Comparison of ENCODE assay signal across 21 cellular contexts in the genomic region with DNA sequence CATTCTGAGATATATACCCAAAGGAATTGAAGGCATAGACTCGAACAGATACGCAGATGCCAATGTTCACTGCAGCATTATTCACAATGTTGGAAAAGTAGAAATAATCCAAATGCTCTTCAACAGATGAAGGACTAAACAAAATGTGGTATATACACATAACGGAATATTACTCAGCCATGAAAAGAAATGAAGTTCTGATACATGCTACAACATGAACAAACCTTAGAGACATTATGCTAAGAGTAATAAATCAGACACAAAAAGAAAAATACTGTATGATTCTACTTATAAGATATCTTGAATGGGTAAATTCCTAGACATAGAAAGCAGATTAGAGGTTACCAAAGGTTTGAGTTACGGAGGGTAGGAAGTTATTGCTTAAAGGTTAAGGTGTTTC. TPM values are rescaled to one million over a fixed set of nuclear protein-coding genes. Genes with fewer than 3 reads are reported as not detected.
A peak's percentile ranks its signal among the peaks of the same experiment; 100 is the strongest.
DNase-seq lines count a peak whose midpoint lies in the region; ATAC-seq, FAIRE-seq and TF ChIP-seq lines count a peak whose summit lies in the region.
"Had no signal": no experiment of that assay in that cellular context is flagged by ENCODE, and none has a peak within 500 bp of the region (broad histone marks: within the 10 kb centered on the region; RNA-seq: fewer than 3 reads in every experiment).

No MANE protein-coding gene starts in this region.

- intact Hi-C loops in K562 (cut with micrococcal nuclease) (no loop called here), posterior vena cava (cut with DNase I) (no loop called here)

- no peak for TF ChIP-seq CTCF in HL-60 (IDR thresholded peaks at IDR 0.05; ENCODE audit: insufficient read depth, low read length)
- no peak for TF ChIP-seq CTCF in K562 (IDR thresholded peaks at IDR 0.05 in 2 of 3, conservative IDR thresholded peaks at IDR 0.05 in 1 of 3; ENCODE audit: insufficient read depth in 2 of 3, low read depth in 1 of 3, low read length in 3 of 3)
- no peak for TF ChIP-seq CTCF in glutamatergic neuron (IDR thresholded peaks at IDR 0.05; ENCODE audit: partially characterized antibody, unreplicated experiment)
- TF ChIP-seq CTCF in endodermal cell (conservative IDR thresholded peaks at IDR 0.05): no peak

- WGBS in K562 (ENCODE audit: insufficient coverage, low coverage, missing lambda C conversion rate): 89% methylated on average over 4 of the region's 4 CpGs
- WGBS in endodermal cell (ENCODE audit: insufficient coverage in 1 of 2, insufficient read length in 1 of 2), 2 experiments: 84 to 96% methylated on average over 3 to 4 of the region's 4 CpGs

- H3K4me1 ChIP-seq in ACC112 (ENCODE audit: control insufficient read depth, insufficient read depth, low read length, unreplicated experiment) (peaks cover 28% of the 10 kb centered on the region), K562 (replicated peaks in 1 of 2; ENCODE audit: control insufficient read depth in 2 of 2, insufficient read depth in 2 of 2, low read length in 2 of 2) (peaks cover 0 to 7% of the 10 kb centered on the region in 2 experiments; a peak in 2 of 5 replicates), endodermal cell (ENCODE audit: control insufficient read depth, insufficient read depth, low read length) (no peaks in the 10 kb centered on the region)

- H3K9ac ChIP-seq in K562 (ENCODE audit: insufficient read depth in 1 of 2, low read depth in 2 of 2, low read length in 2 of 2): no peak overlapping the region
- H3K9ac ChIP-seq in endodermal cell (ENCODE audit: extremely low read depth, low read length, poor library complexity, severe bottlenecking): no peak overlapping the region

- H3K4me3 ChIP-seq in ACC112 (ENCODE audit: low read depth, low read length): no peak overlapping the region
- no peak overlapping the region for H3K4me3 ChIP-seq in HL-60 (replicated peaks; ENCODE audit: insufficient read depth, low read length)
- H3K4me3 ChIP-seq in K562: no peak overlapping the region
- no peak overlapping the region for H3K4me3 ChIP-seq in endodermal cell (ENCODE audit: low read length)
- H3K4me3 ChIP-seq: GM23338 had no signal

- H3K9me3 ChIP-seq in K562 (replicated peaks; ENCODE audit: control insufficient read depth, insufficient read depth, low read depth, low read length): no peaks in the 10 kb centered on the region
- H3K9me3 ChIP-seq in endodermal cell (ENCODE audit: control insufficient read depth, low read length): peaks cover 46% of the 10 kb centered on the region

- H3K27me3 ChIP-seq in ACC112 (ENCODE audit: insufficient read depth, low read length): no peaks in the 10 kb centered on the region
- no peaks in the 10 kb centered on the region for H3K27me3 ChIP-seq in HL-60 (ENCODE audit: insufficient read depth, poor library complexity, severe bottlenecking)
- H3K27me3 ChIP-seq in K562 (ENCODE audit: control insufficient read depth in 2 of 2, insufficient read depth in 2 of 2, low read length in 2 of 2): no peaks in the 10 kb centered on the region
- no peaks in the 10 kb centered on the region for H3K27me3 ChIP-seq in endodermal cell (ENCODE audit: control insufficient read depth, insufficient read depth, low read length, poor library complexity, severe bottlenecking)

- no peak overlapping the region for H2AFZ ChIP-seq in ACC112 (ENCODE audit: low read length, unreplicated experiment)
- H2AFZ ChIP-seq in K562 (ENCODE audit: low read depth, low read length): no peak overlapping the region
- H2AFZ ChIP-seq: GM23338 had no signal

- H3K9me1 ChIP-seq in K562 (ENCODE audit: control insufficient read depth, insufficient read depth, low read length): no peaks in the 10 kb centered on the region

- H3K27ac Mint-ChIP-seq in glutamatergic neuron (ENCODE audit: unreplicated experiment) (peak overlapping the region; percentile 56), endodermal cell (no peak overlapping the region)
- no peak overlapping the region for H3K27ac Mint-ChIP-seq in T-helper 2 cell treated with Interferon-gamma antibody and Interleukin-4, amounts not matched to agents 5 μg/mL and 100 μg/mL, for 36 hours
- H3K27ac Mint-ChIP-seq: B cell; CD8-positive, alpha-beta T cell; GM23338 had no signal

- DNase-seq in HL-60 (ENCODE audit: low read depth in 1 of 2, low spot score in 1 of 2) (no peak), K562 (ENCODE audit: extremely low read depth in 1 of 4, low spot score in 3 of 4) (no peak), glutamatergic neuron (no peak), endodermal cell (no peak), posterior vena cava (ENCODE audit: low spot score) (no peak)
- DNase-seq in T-helper 2 cell treated with Interferon-gamma antibody and Interleukin-4, amounts not matched to agents 5 μg/mL and 100 μg/mL, for 36 hours (ENCODE audit: low spot score): no peak
- DNase-seq: CD8-positive, alpha-beta T cell; COR-L47; DMS153; DMS79 treated with DMSO at 0.1 percent for 48 hours; GDM1; H7 had no signal

- H3K9me3 Mint-ChIP-seq in glutamatergic neuron (ENCODE audit: unreplicated experiment) (peaks cover 6% of the 10 kb centered on the region), endodermal cell (peaks cover 26% of the 10 kb centered on the region)
- peaks cover 4% of the 10 kb centered on the region for H3K9me3 Mint-ChIP-seq in T-helper 2 cell treated with Interferon-gamma antibody and Interleukin-4, amounts not matched to agents 5 μg/mL and 100 μg/mL, for 36 hours

- H3K79me2 ChIP-seq in ACC112 (ENCODE audit: control insufficient read depth, insufficient read depth, low read length, unreplicated experiment) (no peaks in the 10 kb centered on the region), K562 (ENCODE audit: control insufficient read depth, insufficient read depth, low read length) (no peaks in the 10 kb centered on the region)

- TF ChIP-seq EP300 in K562 (IDR thresholded peaks at IDR 0.05; ENCODE audit: low read length): no peak

- H3K4me1 Mint-ChIP-seq in glutamatergic neuron (ENCODE audit: low read depth, unreplicated experiment): peaks cover 9% of the 10 kb centered on the region
- H3K4me1 Mint-ChIP-seq in T-helper 2 cell treated with Interferon-gamma antibody and Interleukin-4, amounts not matched to agents 5 μg/mL and 100 μg/mL, for 36 hours (ENCODE audit: low read depth): peaks cover 2% of the 10 kb centered on the region
- H3K4me1 Mint-ChIP-seq in endodermal cell: peaks cover 2% of the 10 kb centered on the region
- H3K4me1 Mint-ChIP-seq: B cell, GM23338 had no signal

- peaks cover 8% of the 10 kb centered on the region for H3K27me3 Mint-ChIP-seq in glutamatergic neuron (ENCODE audit: unreplicated experiment)
- H3K27me3 Mint-ChIP-seq in T-helper 2 cell treated with Interferon-gamma antibody and Interleukin-4, amounts not matched to agents 5 μg/mL and 100 μg/mL, for 36 hours (ENCODE audit: low read depth): no peaks in the 10 kb centered on the region
- H3K27me3 Mint-ChIP-seq in endodermal cell (ENCODE audit: insufficient read depth): peaks cover 1% of the 10 kb centered on the region
- H3K27me3 Mint-ChIP-seq: B cell had no signal

- no peak for TF ChIP-seq POLR2A in K562 (conservative IDR thresholded peaks at IDR 0.05)

- no peaks in the 10 kb centered on the region for H4K20me1 ChIP-seq in K562 (replicated peaks; ENCODE audit: control insufficient read depth, insufficient read depth, low read length)

- H3K36me3 ChIP-seq in ACC112 (ENCODE audit: insufficient read depth, low read length): peaks cover 42% of the 10 kb centered on the region
- peaks cover 13% of the 10 kb centered on the region; the same call in 1 of the 3 replicates for H3K36me3 ChIP-seq in K562 (ENCODE audit: control insufficient read depth, insufficient read depth, low read length)
- peaks cover 84% of the 10 kb centered on the region for H3K36me3 ChIP-seq in endodermal cell (ENCODE audit: control insufficient read depth, insufficient read depth, low read length)

- CTCF ChIA-PET in K562 (lab: Yijun Ruan, JAX; ENCODE audit: low intra/inter-chr PET ratio): no interaction called here

- H3K27ac ChIP-seq in ACC112 (ENCODE audit: low read depth, low read length) (peak overlapping the region; percentile 32; the same call in 1 of the 2 replicates), HL-60 (replicated peaks) (peak overlapping the region; percentile 61), K562 (ENCODE audit: extremely low read depth, low read depth, low read length) (no peak overlapping the region), endodermal cell (ENCODE audit: low read depth, low read length) (no peak overlapping the region)
- H3K27ac ChIP-seq: C4-2B had no signal

- H3K36me3 Mint-ChIP-seq in glutamatergic neuron (ENCODE audit: unreplicated experiment): peaks cover 30% of the 10 kb centered on the region
- H3K36me3 Mint-ChIP-seq in T-helper 2 cell treated with Interferon-gamma antibody and Interleukin-4, amounts not matched to agents 5 μg/mL and 100 μg/mL, for 36 hours (ENCODE audit: low read depth): peaks cover 71% of the 10 kb centered on the region
- H3K36me3 Mint-ChIP-seq in endodermal cell (ENCODE audit: low read depth): peaks cover 92% of the 10 kb centered on the region

- no peak for ATAC-seq in K562
- ATAC-seq in HG03521 (IDR thresholded peaks at IDR 0.05; ENCODE audit: unreplicated experiment): no peak
- ATAC-seq: CD8-positive, alpha-beta T cell; GM23338; HepG2 had no signal

- TF ChIP-seq RAD21 in K562 (CRISPR knock-in tag; conservative IDR thresholded peaks at IDR 0.05 in 1 of 2, IDR thresholded peaks at IDR 0.05 in 1 of 2): no peak

- H3K4me2 ChIP-seq in K562 (ENCODE audit: insufficient read depth, low read length): no peak overlapping the region
- H3K4me2 ChIP-seq: GM23338 had no signal

- in situ Hi-C loops in K562 (cut with MboI): no loop called here

- POLR2A ChIA-PET in K562 (lab: Yijun Ruan, JAX): no interaction called here

- FAIRE-seq in K562 (lab: Jason Lieb, UNC): no peak
- FAIRE-seq: D721Med, GM12892, HepG2, HTR-8/SVneo had no signal

- H3K4me3 Mint-ChIP-seq in glutamatergic neuron (ENCODE audit: unreplicated experiment) (no peak overlapping the region), endodermal cell (no peak overlapping the region)
- no peak overlapping the region for H3K4me3 Mint-ChIP-seq in T-helper 2 cell treated with Interferon-gamma antibody and Interleukin-4, amounts not matched to agents 5 μg/mL and 100 μg/mL, for 36 hours
- H3K4me3 Mint-ChIP-seq: B cell; CD8-positive, alpha-beta T cell; GM23338 had no signal

- no TSS peak for BruUV-seq in K562 (replicated peaks; lab: Mats Ljungman, UMichigan)

RNA-seq across cellular contexts. Expression of a gene that starts 57.9 kb away (rescaled TPM):
- 11.3 and 24.2 TPM in 2 replicates for total RNA-seq in K562 (2011; cell fraction: chromatin; rRNA removed; ENCODE audit: low replicate concordance)
- 10.4 and 10.5 TPM in 2 replicates for total RNA-seq in K562 (2011; cell fraction: nucleolus; rRNA removed)
- total RNA-seq in K562 (2011; cell fraction: nucleoplasm; rRNA removed): 20.5 and 30.4 TPM in 2 replicates
- total RNA-seq in K562 (2014; rRNA removed) (19.8 and 20.0 TPM in 2 replicates), K562 (2014; rRNA removed; fragmentation: Illumina TruSeq; extraction: Trizol) (34.5 and 39.7 TPM in 2 replicates), K562 (2015; rRNA removed; fragmentation: Illumina TruSeq; extraction: Trizol) (27.9 and 30.7 TPM in 2 replicates), K562 (2021) (25.4 and 25.8 TPM in 2 replicates), glutamatergic neuron (ENCODE audit: unreplicated experiment) (55.3 TPM), endodermal cell (10 to 100 TPM; 42.4 to 61.4 TPM), posterior vena cava (10 to 100 TPM; 25.7 to 29.7 TPM)
- polyA plus RNA-seq in K562 (2011; rRNA removed) (25.1 and 34.9 TPM in 2 replicates), K562 (2014; fragmentation: Illumina TruSeq; extraction: Trizol) (22.5 and 29.3 TPM in 2 replicates), K562 (2014; fragmentation: Nextera tagmentation; extraction: Ambion mirVana) (1 to 10 TPM; 6.9 to 8.3 TPM), K562 (2014; rRNA removed) (15.7 and 19.9 TPM in 2 replicates)
- polyA plus RNA-seq in K562 (2011; cell fraction: cytosol; rRNA removed): 6.8 and 16.0 TPM in 2 replicates
- polyA plus RNA-seq in K562 (2011; cell fraction: nucleus; rRNA removed): 6.1 and 9.2 TPM in 2 replicates
- polyA plus RNA-seq in K562 (2012): 18.3 and 24.9 TPM in 2 replicates
- 38.2 and 46.0 TPM in 2 replicates for polyA minus RNA-seq in K562 (2011; rRNA and poly(A)+ RNA removed)
- 13.7 and 15.7 TPM in 2 replicates for polyA minus RNA-seq in K562 (2011; cell fraction: cytosol; rRNA and poly(A)+ RNA removed)
- 14.4 and 23.8 TPM in 2 replicates for polyA minus RNA-seq in K562 (2011; cell fraction: nucleus; rRNA and poly(A)+ RNA removed)
- polyA plus RNA-seq in endodermal cell (2013, experiment 1 of 2): 45.0 TPM
- 45.7 TPM for polyA plus RNA-seq in endodermal cell (2013, experiment 2 of 2)

Comparison
In these comparisons a context has a peak if more than half of its experiments do, and no peak if none do; other contexts are left out.
1. H3K27ac ChIP-seq: peak in ACC112 (single experiment) and HL-60 (single experiment); none in K562 (single experiment) and endodermal cell (single experiment).